Comparison of ENCODE assay signal across 15 cellular contexts in genomic region chr10:92712016-92712889, GRCh38. TPM values are rescaled to one million over a fixed set of nuclear protein-coding genes. Genes with fewer than 3 reads are reported as not detected.
DNase-seq lines count a peak whose midpoint lies in the region; FAIRE-seq and TF ChIP-seq lines count a peak whose summit lies in the region.
"Had no signal": no experiment of that assay in that cellular context is flagged by ENCODE, and none has a peak within 500 bp of the region (broad histone marks: within the 10 kb centered on the region; RNA-seq: fewer than 3 reads in every experiment).

No MANE protein-coding gene starts in this region.

- no peak for FAIRE-seq in small intestine (lab: Jason Lieb, UNC)

- H3K4me3 Mint-ChIP-seq in HFFc6 (no peak overlapping the region), progenitor cell of endocrine pancreas (ENCODE audit: low read depth) (no peak overlapping the region)

- peak; percentile 62 for DNase-seq in DMS53 (lab: John Stamatoyannopoulos, UW)
- DNase-seq in HFFc6, result peak; percentile 85
- DNase-seq in NOMO-1 treated with DMSO at 0.1 percent for 48 hours (lab: John Stamatoyannopoulos, UW; ENCODE audit: unreplicated experiment), result peak; percentile 95
- peak; percentile 57 for DNase-seq in fibroblast of villous mesenchyme (ENCODE audit: low read depth)
- DNase-seq in progenitor cell of endocrine pancreas (ENCODE audit: low spot score, unreplicated experiment), result no peak
- no peak for DNase-seq in small intestine
- DNase-seq in NCI-H187 (lab: John Stamatoyannopoulos, UW), result no peak
- no peak for DNase-seq in 8988T
- DNase-seq: activated CD4-positive, alpha-beta T cell treated with anti-CD3 and anti-CD28 coated beads for 4 hours; NCI-H2171 treated with DMSO at 0.1 percent for 48 hours; stimulated activated CD4-positive, alpha-beta T cell treated with anti-CD3 and anti-CD28 coated beads, Interleukin-4, amount 100 ng/mL, for 24 hours had no signal

- H3K4me1 Mint-ChIP-seq in HFFc6 (ENCODE audit: low read depth) (peaks cover 16% of the 10 kb centered on the region), progenitor cell of endocrine pancreas (ENCODE audit: low read depth) (peaks cover 17% of the 10 kb centered on the region)

- H3K36me3 ChIP-seq in small intestine (ENCODE audit: control insufficient read depth in 2 of 2, insufficient read depth in 2 of 2, low read length in 2 of 2), result no peaks in the 10 kb centered on the region
- H3K36me3 ChIP-seq: cardiac muscle cell, prostate gland had no signal

- WGBS in small intestine, 3 donors, result 69 to 81% (median 81%) methylated on average over 10 of the region's 10 CpGs

- peak overlapping the region; percentile 42; the same call in 1 of the 2 replicates for H3K27ac Mint-ChIP-seq in HFFc6
- no peak overlapping the region for H3K27ac Mint-ChIP-seq in progenitor cell of endocrine pancreas
- H3K27ac Mint-ChIP-seq: activated T-helper 2 cell treated with anti-CD3 and anti-CD28 coated beads, Interferon-gamma antibody, Interleukin-2, Interleukin-4, amounts not matched to agents 10 μg/mL and 5 μg/mL and 100 μg/mL, durations not matched to agents 14 hours and 24 hours and 36 hours had no signal

- H3K27me3 ChIP-seq in small intestine (ENCODE audit: control insufficient read depth in 2 of 2, insufficient read depth in 2 of 2, low read length in 2 of 2), result no peaks in the 10 kb centered on the region
- H3K27me3 ChIP-seq: cardiac muscle cell had no signal

- no peak overlapping the region for H3K4me3 ChIP-seq in fibroblast of villous mesenchyme (ENCODE audit: low read depth, low read length)
- H3K4me3 ChIP-seq in small intestine (ENCODE audit: low read depth in 1 of 2, low read length in 2 of 2), result no peak overlapping the region
- H3K4me3 ChIP-seq: cardiac muscle cell, prostate gland, SK-N-MC had no signal

- H3K27ac ChIP-seq in small intestine (ENCODE audit: low read depth in 1 of 2, low read length in 1 of 2), result no peak overlapping the region
- H3K27ac ChIP-seq: cardiac muscle cell, prostate gland, SK-N-MC had no signal

- no peaks in the 10 kb centered on the region for H3K9me3 ChIP-seq in small intestine (ENCODE audit: control insufficient read depth, low read depth)
- H3K9me3 ChIP-seq: prostate gland had no signal

- H3K36me3 Mint-ChIP-seq in HFFc6 (ENCODE audit: low read depth) (no peaks in the 10 kb centered on the region), progenitor cell of endocrine pancreas (ENCODE audit: insufficient read depth) (no peaks in the 10 kb centered on the region)

- TF ChIP-seq CTCF in HFFc6 (IDR thresholded peaks at IDR 0.05) (no peak), fibroblast of villous mesenchyme (IDR thresholded peaks at IDR 0.05; ENCODE audit: insufficient read depth, low read depth, low read length) (no peak), progenitor cell of endocrine pancreas (IDR thresholded peaks at IDR 0.05; ENCODE audit: unreplicated experiment) (no peak)

- H3K9me3 Mint-ChIP-seq in HFFc6 (no peaks in the 10 kb centered on the region), progenitor cell of endocrine pancreas (ENCODE audit: low read depth) (peaks cover 4% of the 10 kb centered on the region)
- H3K9me3 Mint-ChIP-seq: activated T-helper 2 cell treated with anti-CD3 and anti-CD28 coated beads, Interferon-gamma antibody, Interleukin-2, Interleukin-4, amounts not matched to agents 10 μg/mL and 5 μg/mL and 100 μg/mL, durations not matched to agents 14 hours and 24 hours and 36 hours had no signal

- H3K4me1 ChIP-seq in small intestine (ENCODE audit: control insufficient read depth in 2 of 2, insufficient read depth in 1 of 2, low read depth in 1 of 2, low read length in 1 of 2), result no peaks in the 10 kb centered on the region
- H3K4me1 ChIP-seq: prostate gland had no signal

- peaks cover 6% of the 10 kb centered on the region; the same call in 1 of the 2 replicates for H3K27me3 Mint-ChIP-seq in HFFc6 (ENCODE audit: insufficient read depth)
- H3K27me3 Mint-ChIP-seq in progenitor cell of endocrine pancreas, result no peaks in the 10 kb centered on the region

RNA-seq across cellular contexts. Expression of gene HHEX, which starts 22.5 kb away (rescaled TPM):
- total RNA-seq in HFFc6 (2021; fragmentation: NEBNext Ultra II Directional; extraction: Animal tissue kit (Norgen Biotek cat#: 25700)), result 1 to 10 TPM; 2.4 to 5.0 (median 4.6) TPM
- 0.43 and 1.3 TPM in 2 replicates for total RNA-seq in fibroblast of villous mesenchyme
- total RNA-seq in progenitor cell of endocrine pancreas, result 39.3 and 46.1 TPM in 2 replicates
- 1 to 10 TPM in 2 of 3 donors, under 1 TPM in 1; 0.67 to 8.4 (median 3.5) TPM for polyA plus RNA-seq in small intestine

Comparison
In these comparisons a context has a peak if more than half of its experiments do, and no peak if none do; other contexts are left out.
1. DNase-seq: peak in DMS53 (single experiment), HFFc6 (single experiment), NOMO-1 treated with DMSO at 0.1 percent for 48 hours (single experiment) and fibroblast of villous mesenchyme (single experiment); none in progenitor cell of endocrine pancreas (single experiment), small intestine (single experiment), NCI-H187 (0 of 2) and 8988T (single experiment).